In genomic region chr5:170442921-170443320, GRCh38 we compare ENCODE assay signal across 23 cellular contexts. TPM values are rescaled to one million over a fixed set of nuclear protein-coding genes. Genes with fewer than 3 reads are reported as not detected.
"Had no signal": no experiment of that assay in that cellular context is flagged by ENCODE, and none has a peak within 500 bp of the region (broad histone marks: within the 10 kb centered on the region; RNA-seq: fewer than 3 reads in every experiment).

No MANE protein-coding gene starts in this region.

- H3K9me3 ChIP-seq: MG63, SK-N-SH had no signal

- H3K36me3 ChIP-seq: MG63 had no signal

- ATAC-seq: HepG2 had no signal

- H3K4me3 ChIP-seq: MG63 had no signal

- DNase-seq: IMR-90, Karpas-422, KG1, MG63, NCI-H1092, NCI-H1105 treated with DMSO at 0.1 percent for 48 hours, NCI-H1417 treated with DMSO at 0.1 percent for 48 hours, NCI-H146, NCI-H1694 treated with DMSO at 0.1 percent for 48 hours, NCI-H1930, NCI-H2081, NCI-H2107, NCI-H2227 treated with DMSO at 0.1 percent for 48 hours, NCI-H524, NCI-H526 treated with DMSO at 0.1 percent for 48 hours, NCI-H748 treated with DMSO at 0.1 percent for 48 hours, SHP77, SK-N-SH had no signal

- H3K27ac ChIP-seq: RWPE1 had no signal

- H3K27me3 ChIP-seq: MG63 had no signal

RNA-seq across cellular contexts. Expression of gene KCNMB1, which starts 53.8 kb away (rescaled TPM):
- total RNA-seq: HepG2, HT1080, IMR-90, NCI-H460, SK-MEL-5 had no signal
